In genomic region chr3:172084871-172085556, GRCh38 we compare ENCODE assay signal across 1 cellular context.
TF ChIP-seq lines count a peak whose summit lies in the region.

No MANE protein-coding gene starts in this region.

TF ChIP-seq in GM12878, 131 proteins besides CTCF, POLR2A, EP300 and RAD21 (continued from another document):
- TF ChIP-seq CEBPZ (IDR thresholded peaks at IDR 0.05; ENCODE audit: low read depth, low read length) (no peak), CREB1 (IDR thresholded peaks at IDR 0.05; ENCODE audit: low read depth) (peak; percentile 79; the same call in 1 of the 2 replicates), EED (IDR thresholded peaks at IDR 0.05; ENCODE audit: low read depth) (0 out of 2 replicates have a peak, but pooled peaks have one; percentile 34)
